ENCODE assay signal across 30 cellular contexts in genomic region chr20:11437611-11438380, GRCh38.
"Had no signal": no experiment of that assay in that cellular context is flagged by ENCODE, and none has a peak within 500 bp of the region (broad histone marks: within the 10 kb centered on the region; RNA-seq: fewer than 3 reads in every experiment).

No MANE protein-coding gene starts in this region.

- H3K4me1 ChIP-seq: esophagus muscularis mucosa had no signal

- H3K36me3 ChIP-seq: brain microvascular endothelial cell, esophagus muscularis mucosa, WERI-Rb-1 had no signal

- H3K27me3 ChIP-seq: brain microvascular endothelial cell had no signal

- H3K27ac ChIP-seq: brain microvascular endothelial cell, esophagus muscularis mucosa, WERI-Rb-1 had no signal

- FAIRE-seq: astrocyte, colon, endometrium, endothelial cell of umbilical vein had no signal

- H3K4me3 ChIP-seq: esophagus muscularis mucosa had no signal

- DNase-seq: activated B cell treated with CpG ODN at 0.5 μM for 24 hours; activated CD4-positive, alpha-beta T cell treated with anti-CD3 and anti-CD28 coated beads for 48 hours; activated CD4-positive, alpha-beta T cell treated with anti-CD3 and anti-CD28 coated beads, Interleukin-2, amount 50 U/mL, for 1 hour; activated CD4-positive, alpha-beta T cell treated with anti-CD3 and anti-CD28 coated beads, Interleukin-2, amount 50 U/mL, for 48 hours; activated CD8-positive, alpha-beta memory T cell treated with anti-CD3 and anti-CD28 coated beads for 24 hours; activated CD8-positive, alpha-beta T cell treated with anti-CD3 and anti-CD28 coated beads for 36 hours; activated effector memory CD4-positive, alpha-beta T cell treated with Interleukin-2 at 50 U/mL for 16 hours; activated gamma-delta T cell treated with Interleukin-2 at 50 U/mL for 16 hours; activated naive CD4-positive, alpha-beta T cell treated with anti-CD3 and anti-CD28 coated beads, Interleukin-2, amount 50 U/mL, for 16 hours; activated naive CD4-positive, alpha-beta T cell treated with Interleukin-2 at 50 U/mL for 16 hours; activated T-cell treated with anti-CD3 and anti-CD28 coated beads, Interleukin-2, amount 50 U/mL, for 4 hours; amniotic stem cell; anterior cingulate cortex; brain microvascular endothelial cell; caudate nucleus; cortex of kidney; dermis blood vessel endothelial cell; effector CD4-positive, alpha-beta T cell; foreskin melanocyte; head of caudate nucleus; T-cell; T1000; WERI-Rb-1 had no signal

- ATAC-seq: activated CD4-positive, CD25-positive, alpha-beta regulatory T cell treated with anti-CD3 and anti-CD28 coated beads, Interleukin-2, amount 50 U/mL, for 24 hours; activated CD8-positive, alpha-beta T cell treated with anti-CD3 and anti-CD28 coated beads for 36 hours; activated T-cell treated with anti-CD3 and anti-CD28 coated beads, Interleukin-2, amount 50 U/mL, for 4 hours; activated T-helper 17 cell treated with anti-CD3 and anti-CD28 coated beads, Interleukin-2, amount 50 U/mL, for 72 hours; T-cell had no signal
